Comparison of ENCODE assay signal across 14 cellular contexts in the genomic region with DNA sequence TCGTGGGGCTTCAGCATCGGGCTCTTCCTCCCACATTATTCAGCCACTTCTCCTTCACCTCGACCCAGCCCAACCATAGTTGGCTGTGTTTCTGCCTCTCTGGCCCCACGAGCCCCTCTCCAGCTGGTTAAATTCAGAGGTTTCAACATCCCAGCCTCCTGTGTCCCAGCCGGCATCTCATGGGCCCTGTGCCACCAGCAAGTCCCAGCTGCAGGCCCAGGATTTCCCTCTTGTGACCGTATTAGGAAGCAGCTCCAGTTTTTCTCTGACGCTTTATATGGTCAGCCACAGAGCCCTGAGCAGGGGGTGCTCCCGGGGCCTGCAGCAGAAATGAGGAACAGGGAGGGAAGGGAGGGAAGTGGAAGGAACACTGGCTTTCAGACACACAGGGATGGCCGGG. TPM values are rescaled to one million over a fixed set of nuclear protein-coding genes. Genes with fewer than 3 reads are reported as not detected.
A peak's percentile ranks its signal among the peaks of the same experiment; 100 is the strongest.
DNase-seq lines count a peak whose midpoint lies in the region; ATAC-seq, FAIRE-seq and TF ChIP-seq lines count a peak whose summit lies in the region.
"Had no signal": no experiment of that assay in that cellular context is flagged by ENCODE, and none has a peak within 500 bp of the region (broad histone marks: within the 10 kb centered on the region; RNA-seq: fewer than 3 reads in every experiment).

No MANE protein-coding gene starts in this region.

- FAIRE-seq in pancreas (lab: Jason Lieb, UNC) (no peak), GM19239 (lab: Jason Lieb, UNC) (no peak)
- FAIRE-seq: GM12878 had no signal

- no peak overlapping the region for H3K27ac ChIP-seq in pancreas

- no peak for TF ChIP-seq CTCF in pancreas (IDR thresholded peaks at IDR 0.05)

- intact Hi-C loops in left cardiac atrium (cut with DNase I) (loop anchor here in 1 of 2 donors (10.0 kb wide), 1 partner anchor 55 kb away; no protein-coding TSS in a partner anchor), pancreas (cut with DNase I) (loop anchor here in 2 of 3 donors (10.0 kb wide), 2 partner anchors 55 to 65 kb away; no protein-coding TSS in a partner anchor)

- peak; percentile 85 to 92 for ATAC-seq in left cardiac atrium
- ATAC-seq in pancreas = peak in 3 of 4 donors; percentile 43 to 71 (median 47)
- ATAC-seq in GM18861 (IDR thresholded peaks at IDR 0.05; ENCODE audit: unreplicated experiment) = no peak
- ATAC-seq: GM12878; stimulated activated naive CD8-positive, alpha-beta T cell treated with anti-CD3 and anti-CD28 coated beads, Interleukin-15, amount 100 ng/mL, for 72 hours had no signal

- WGBS in pancreas, 2 donors = 50 to 58% methylated on average over 9 of the region's 9 CpGs

- H3K9ac ChIP-seq in adipocyte (ENCODE audit: low read length) = no peak overlapping the region

- no peaks in the 10 kb centered on the region for H3K9me3 ChIP-seq in adipocyte (ENCODE audit: control insufficient read depth, low read length)
- H3K9me3 ChIP-seq in pancreas = no peaks in the 10 kb centered on the region

- H3K4me3 ChIP-seq in adipocyte (ENCODE audit: low read length) = no peak overlapping the region
- no peak overlapping the region for H3K4me3 ChIP-seq in pancreas
- H3K4me3 ChIP-seq: GM12878 had no signal

- peak; percentile 80 for DNase-seq in EH (ENCODE audit: low read depth)
- DNase-seq in adipocyte (ENCODE audit: low read depth) = peak; percentile 4
- peak; percentile 58 for DNase-seq in left cardiac atrium
- peak in 1 of 6 donors; percentile 11 for DNase-seq in pancreas
- no peak for DNase-seq in NCI-H2081 treated with DMSO at 0.1 percent for 48 hours (lab: John Stamatoyannopoulos, UW)
- DNase-seq in GM19239 (ENCODE audit: insufficient read length, low spot score) = no peak
- DNase-seq in NCI-H2029 treated with DMSO at 0.1 percent for 48 hours (lab: John Stamatoyannopoulos, UW) = no peak
- DNase-seq: activated B cell treated with CpG ODN at 0.5 μM for 24 hours; activated gamma-delta T cell treated with Interleukin-2 at 50 U/mL for 16 hours; CD4-positive, CD25-positive, alpha-beta regulatory T cell; stimulated activated naive CD8-positive, alpha-beta T cell treated with anti-CD3 and anti-CD28 coated beads, Interleukin-15, amount 100 ng/mL, for 72 hours had no signal

- H3K4me1 ChIP-seq in adipocyte (ENCODE audit: control insufficient read depth, insufficient read depth, low read length) (no peaks in the 10 kb centered on the region), pancreas (no peaks in the 10 kb centered on the region)

- H3K27me3 ChIP-seq in adipocyte (replicated peaks; ENCODE audit: control insufficient read depth, insufficient read depth, low read length) = peaks cover 34% of the 10 kb centered on the region
- H3K27me3 ChIP-seq in pancreas = no peaks in the 10 kb centered on the region

- H3K36me3 ChIP-seq in adipocyte (ENCODE audit: control insufficient read depth, insufficient read depth, low read length, severe bottlenecking) (no peaks in the 10 kb centered on the region), pancreas (no peaks in the 10 kb centered on the region)

RNA-seq across cellular contexts. Expression of a gene that starts 27.4 kb away (rescaled TPM):
- total RNA-seq in left cardiac atrium = 10 to 100 TPM; 64.7 to 75.8 TPM
- total RNA-seq in pancreas = 1 to 10 TPM; 1.6 to 8.5 (median 3.2) TPM
- 10 to 100 TPM; 12.2 to 24.7 TPM for polyA plus RNA-seq in pancreas
- total RNA-seq: CD4-positive, CD25-positive, alpha-beta regulatory T cell; M059J had no signal

RNA-seq across cellular contexts. Expression of a gene that starts 58.9 kb away (rescaled TPM):
- total RNA-seq in left cardiac atrium (10 to 100 TPM; 20.3 to 23.1 TPM), pancreas (10 to 100 TPM; 15.0 to 21.3 (median 17.7) TPM)
- polyA plus RNA-seq in pancreas = 10 to 100 TPM in 1 of 2 donors, 1 to 10 TPM in 1; 8.6 to 18.3 TPM

Comparison
In these comparisons a context has a peak if more than half of its experiments do, and no peak if none do; other contexts are left out.
1. DNase-seq: peak in EH (single experiment), adipocyte (single experiment) and left cardiac atrium (single experiment); none in NCI-H2081 treated with DMSO at 0.1 percent for 48 hours (single experiment), GM19239 (single experiment) and NCI-H2029 treated with DMSO at 0.1 percent for 48 hours (single experiment).
2. RNA of a gene that starts 27.4 kb away (total RNA-seq): 64.7 to 75.8 TPM in left cardiac atrium; 1.6 to 8.5 TPM in pancreas; every median in the first group is over 4 times any median in the second.